Comparison of ENCODE assay signal across 10 cellular contexts in genomic region chr12:123391546-123392343, GRCh38. TPM values are rescaled to one million over a fixed set of nuclear protein-coding genes. Genes with fewer than 3 reads are reported as not detected.
DNase-seq lines count a peak whose midpoint lies in the region; ATAC-seq and TF ChIP-seq lines count a peak whose summit lies in the region.
"Had no signal": no experiment of that assay in that cellular context is flagged by ENCODE, and none has a peak within 500 bp of the region (broad histone marks: within the 10 kb centered on the region; RNA-seq: fewer than 3 reads in every experiment).

No MANE protein-coding gene starts in this region.

- H3K36me3 ChIP-seq in spleen = peaks cover 1 to 65% (median 56%) of the 10 kb centered on the region in 6 donors

- no peaks in the 10 kb centered on the region for H3K27me3 Mint-ChIP-seq in T-helper 1 cell treated with Interleukin-12 subunit alpha and Interleukin-12 subunit beta and Interleukin-4 antibody, amounts not matched to agents 30 μg/mL and 1 μg/mL, for 36 hours (ENCODE audit: low read depth)
- no peaks in the 10 kb centered on the region for H3K27me3 Mint-ChIP-seq in activated B cell treated with CpG ODN at 0.5 μM for 24 hours
- H3K27me3 Mint-ChIP-seq in immature natural killer cell (ENCODE audit: low read depth in 3 of 3) = peaks cover 2 to 9% (median 7%) of the 10 kb centered on the region in 3 donors

- TF ChIP-seq POLR2A in spleen (IDR thresholded peaks at IDR 0.05) = no peak

- H3K4me3 ChIP-seq in spleen = peak overlapping the region in 4 of 8 donors; percentile 63 to 87 (median 72)
- H3K4me3 ChIP-seq: lung had no signal

- H3K4me1 Mint-ChIP-seq in T-helper 1 cell treated with Interleukin-12 subunit alpha and Interleukin-12 subunit beta and Interleukin-4 antibody, amounts not matched to agents 30 μg/mL and 1 μg/mL, for 36 hours (ENCODE audit: low read depth) = peaks cover 33% of the 10 kb centered on the region
- peaks cover 24% of the 10 kb centered on the region for H3K4me1 Mint-ChIP-seq in activated B cell treated with CpG ODN at 0.5 μM for 24 hours
- peaks cover 43 to 58% of the 10 kb centered on the region in 2 donors for H3K4me1 Mint-ChIP-seq in immature natural killer cell

- POLR2A ChIA-PET in activated B cell treated with CpG ODN at 0.5 μM for 24 hours (lab: Charles Lee) = interaction anchor here (0.6 to 2.0 kb wide), 7 partner anchors 12 to 159 kb away, joined by 3 to 13 read pairs (median 5); partner anchors contain the start of genes MPHOSPH9 and MTRFR

- no peak for DNase-seq in T-helper 1 cell
- DNase-seq in activated B cell treated with CpG ODN at 0.5 μM for 24 hours = no peak
- no peak for DNase-seq in immature natural killer cell
- DNase-seq in spleen = no peak
- no peak for DNase-seq in SHP77 (lab: John Stamatoyannopoulos, UW)
- DNase-seq: 8988T had no signal

- ATAC-seq in activated B cell treated with CpG ODN at 0.5 μM for 24 hours (ENCODE audit: low read depth) (no peak), GM18858 (IDR thresholded peaks at IDR 0.05; ENCODE audit: unreplicated experiment) (no peak), GM18868 (IDR thresholded peaks at IDR 0.05; ENCODE audit: unreplicated experiment) (no peak)

- peaks cover 37% of the 10 kb centered on the region for H3K36me3 Mint-ChIP-seq in T-helper 1 cell treated with Interleukin-12 subunit alpha and Interleukin-12 subunit beta and Interleukin-4 antibody, amounts not matched to agents 30 μg/mL and 1 μg/mL, for 36 hours (ENCODE audit: low read depth)
- H3K36me3 Mint-ChIP-seq in activated B cell treated with CpG ODN at 0.5 μM for 24 hours (ENCODE audit: low read depth) (peaks cover 53% of the 10 kb centered on the region), immature natural killer cell (peaks cover 0 to 24% (median 7%) of the 10 kb centered on the region in 3 donors)

- peak overlapping the region; percentile 19 for H3K27ac Mint-ChIP-seq in T-helper 1 cell treated with Interleukin-12 subunit alpha and Interleukin-12 subunit beta and Interleukin-4 antibody, amounts not matched to agents 30 μg/mL and 1 μg/mL, for 36 hours
- H3K27ac Mint-ChIP-seq in activated B cell treated with CpG ODN at 0.5 μM for 24 hours (no peak overlapping the region), immature natural killer cell (peak overlapping the region; percentile 69 to 95 (median 84))

- H3K9me3 ChIP-seq in spleen = no peaks in the 10 kb centered on the region

- H3K4me1 ChIP-seq in spleen = peaks cover 17 to 86% (median 57%) of the 10 kb centered on the region in 6 donors

- CTCF ChIA-PET in activated B cell treated with CpG ODN at 0.5 μM for 24 hours (lab: Charles Lee) = interaction anchor here (0.9 kb wide), 1 partner anchor 77 kb away, joined by 3 read pairs; no protein-coding TSS in a partner anchor

- peak overlapping the region in 7 of 8 donors; percentile 7 to 94 (median 86) for H3K27ac ChIP-seq in spleen

- intact Hi-C loops in activated B cell treated with CpG ODN at 0.5 μM for 24 hours (cut with micrococcal nuclease) (no loop called here), spleen (cut with DNase I; ENCODE audit: low total_unique reads) (no loop called here)

- no peaks in the 10 kb centered on the region for H3K9me3 Mint-ChIP-seq in T-helper 1 cell treated with Interleukin-12 subunit alpha and Interleukin-12 subunit beta and Interleukin-4 antibody, amounts not matched to agents 30 μg/mL and 1 μg/mL, for 36 hours
- no peaks in the 10 kb centered on the region for H3K9me3 Mint-ChIP-seq in activated B cell treated with CpG ODN at 0.5 μM for 24 hours
- no peaks in the 10 kb centered on the region for H3K9me3 Mint-ChIP-seq in immature natural killer cell

- H3K27me3 ChIP-seq in spleen (replicated peaks in 1 of 7) = no peaks in the 10 kb centered on the region

- peak overlapping the region; percentile 10 for H3K4me3 Mint-ChIP-seq in T-helper 1 cell treated with Interleukin-12 subunit alpha and Interleukin-12 subunit beta and Interleukin-4 antibody, amounts not matched to agents 30 μg/mL and 1 μg/mL, for 36 hours
- H3K4me3 Mint-ChIP-seq in activated B cell treated with CpG ODN at 0.5 μM for 24 hours = peak overlapping the region; percentile 20
- H3K4me3 Mint-ChIP-seq in immature natural killer cell = peak overlapping the region; percentile 87 to 92 (median 90)

- TF ChIP-seq CTCF in activated B cell treated with CpG ODN at 0.5 μM for 24 hours (IDR thresholded peaks at IDR 0.05) (no peak), spleen (IDR thresholded peaks at IDR 0.05 in 8 of 11, conservative IDR thresholded peaks at IDR 0.05 in 3 of 11) (no peak)

- 70 to 88% (median 77%) methylated on average over 8 of the region's 8 CpGs for WGBS in spleen, 5 donors

RNA-seq across cellular contexts. Expression of gene KMT5A, which starts 7.8 kb away (rescaled TPM):
- 29.4 and 36.0 TPM in 2 replicates for total RNA-seq in activated B cell treated with CpG ODN at 0.5 μM for 24 hours
- 1 to 10 TPM in 2 of 3 donors, under 1 TPM in 1; 0.16 to 6.1 (median 3.2) TPM for polyA plus RNA-seq in immature natural killer cell
- total RNA-seq in spleen = 10 to 100 TPM; 28.7 to 40.3 (median 35.6) TPM
- polyA plus RNA-seq in spleen = 10 to 100 TPM; 11.3 to 15.9 (median 11.3) TPM

RNA-seq across cellular contexts. Expression of gene SBNO1, which starts 27.1 kb away (rescaled TPM):
- 43.2 and 48.6 TPM in 2 replicates for total RNA-seq in activated B cell treated with CpG ODN at 0.5 μM for 24 hours
- 10 to 100 TPM; 20.0 to 34.3 (median 26.9) TPM for polyA plus RNA-seq in immature natural killer cell
- total RNA-seq in spleen = 10 to 100 TPM; 25.8 to 35.0 (median 29.8) TPM
- polyA plus RNA-seq in spleen = 1 to 10 TPM; 4.1 to 6.1 (median 4.5) TPM

RNA-seq across cellular contexts. Expression of gene RILPL2, which starts 44.7 kb away (rescaled TPM):
- total RNA-seq in activated B cell treated with CpG ODN at 0.5 μM for 24 hours (11.2 and 12.2 TPM in 2 replicates), spleen (10 to 100 TPM; 10.8 to 15.7 (median 12.5) TPM)
- polyA plus RNA-seq in immature natural killer cell (1 to 10 TPM; 4.7 to 6.5 (median 6.5) TPM), spleen (10 to 100 TPM; 14.0 to 18.0 (median 14.8) TPM)

Comparison
In these comparisons a context has a peak if more than half of its experiments do, and no peak if none do; other contexts are left out.
1. H3K4me3 Mint-ChIP-seq: peak in every context shown above with its lines; median percentile 90 in immature natural killer cell; 20 in activated B cell treated with CpG ODN at 0.5 μM for 24 hours; 10 in T-helper 1 cell treated with Interleukin-12 subunit alpha and Interleukin-12 subunit beta and Interleukin-4 antibody, amounts not matched to agents 30 μg/mL and 1 μg/mL, for 36 hours.